24 cellular contexts compared by ENCODE assay signal in the genomic region with DNA sequence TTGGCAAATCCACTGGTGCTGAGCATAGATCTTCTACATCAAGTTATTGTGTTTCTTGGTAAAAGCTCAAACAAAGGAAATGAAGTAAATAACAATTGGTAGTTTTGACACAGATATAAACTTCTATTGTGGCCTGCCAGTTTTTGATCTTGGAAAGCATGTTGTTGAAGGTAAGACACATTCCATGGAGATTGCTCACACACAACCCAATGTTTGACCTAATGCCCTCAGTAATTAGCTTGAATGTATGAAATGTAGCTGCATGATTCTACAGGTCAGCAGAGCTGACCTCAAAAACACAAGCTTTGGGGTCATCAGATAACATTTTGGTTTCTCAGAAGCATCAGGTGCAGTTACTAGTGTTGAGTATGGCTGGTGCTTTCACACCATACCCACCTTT. TPM values are rescaled to one million over a fixed set of nuclear protein-coding genes. Genes with fewer than 3 reads are reported as not detected.
"Had no signal": no experiment of that assay in that cellular context is flagged by ENCODE, and none has a peak within 500 bp of the region (broad histone marks: within the 10 kb centered on the region; RNA-seq: fewer than 3 reads in every experiment).

No MANE protein-coding gene starts in this region.

- H3K9ac ChIP-seq: neural progenitor cell had no signal

- H3K4me3 ChIP-seq: esophagus squamous epithelium, gastroesophageal sphincter, left ventricle myocardium inferior, lower lobe of right lung, neural progenitor cell, ovary, right lobe of liver, suprapubic skin, thyroid gland had no signal

- ATAC-seq: gastroesophageal sphincter; left cardiac atrium; lower lobe of right lung; natural killer cell treated with Interleukin-12 subunit alpha and Interleukin-12 subunit beta and Interleukin-15 and Interleukin-18, amount 100 ng/mL, for 72 hours; right lobe of liver; stimulated activated effector memory CD8-positive, alpha-beta T cell treated with anti-CD3 and anti-CD28 coated beads, Interleukin-12 subunit alpha, Interleukin-12 subunit beta, amount 100 ng/mL, for 72 hours; stimulated activated naive CD8-positive, alpha-beta T cell treated with anti-CD3 and anti-CD28 coated beads, Interleukin-15, Interleukin-2, amounts not matched to agents 100 U/mL and 50 U/mL, for 24 hours had no signal

- H2AFZ ChIP-seq: neural progenitor cell had no signal

- H3K4me1 ChIP-seq: esophagus squamous epithelium, gastroesophageal sphincter, left ventricle myocardium inferior, lower lobe of right lung, neural progenitor cell, right lobe of liver, suprapubic skin, thyroid gland had no signal

- H3K36me3 ChIP-seq: esophagus squamous epithelium, gastroesophageal sphincter, left ventricle myocardium inferior, lower lobe of right lung, neural progenitor cell, ovary, right lobe of liver, suprapubic skin, thyroid gland had no signal

- H3K27me3 ChIP-seq: esophagus squamous epithelium, gastroesophageal sphincter, neural progenitor cell, ovary, right lobe of liver, suprapubic skin, thyroid gland had no signal

- H3K27ac ChIP-seq: esophagus squamous epithelium, gastroesophageal sphincter, left ventricle myocardium inferior, lower lobe of right lung, neural progenitor cell, ovary, right lobe of liver, suprapubic skin, thyroid gland had no signal

- FAIRE-seq: endometrium, keratinocyte, urothelium cell line had no signal

- H3K4me2 ChIP-seq: neural progenitor cell had no signal

- H3K9me3 ChIP-seq: esophagus squamous epithelium, gastroesophageal sphincter, left ventricle myocardium inferior, lower lobe of right lung, ovary, right lobe of liver, suprapubic skin, thyroid gland had no signal

- DNase-seq: cortex of kidney; effector memory CD4-positive, alpha-beta T cell; esophagus squamous epithelium; glutamatergic neuron; left cardiac atrium; left ventricle myocardium inferior; lower lobe of right lung; mesenchymal stem cell; midbrain; nucleus accumbens; ovary; right lobe of liver; stimulated activated CD4-positive, alpha-beta T cell treated with anti-CD3 and anti-CD28 coated beads, Interleukin-4, amount 100 ng/mL, for 1 hour; stimulated activated CD8-positive, alpha-beta memory T cell treated with anti-CD3 and anti-CD28 coated beads, Interleukin-4, amount 100 ng/mL, for 48 hours; stimulated activated naive CD8-positive, alpha-beta T cell treated with anti-CD3 and anti-CD28 coated beads, Interleukin-15, Interleukin-2, amounts not matched to agents 100 U/mL and 50 U/mL, for 24 hours; thyroid gland had no signal

RNA-seq across cellular contexts. Expression of a gene that starts 16.5 kb away (rescaled TPM):
- total RNA-seq: natural killer cell treated with Interleukin-12 subunit alpha and Interleukin-12 subunit beta and Interleukin-15 and Interleukin-18, amount 100 ng/mL, for 72 hours had no signal
